Comparison of ENCODE assay signal across 8 cellular contexts in the genomic region with DNA sequence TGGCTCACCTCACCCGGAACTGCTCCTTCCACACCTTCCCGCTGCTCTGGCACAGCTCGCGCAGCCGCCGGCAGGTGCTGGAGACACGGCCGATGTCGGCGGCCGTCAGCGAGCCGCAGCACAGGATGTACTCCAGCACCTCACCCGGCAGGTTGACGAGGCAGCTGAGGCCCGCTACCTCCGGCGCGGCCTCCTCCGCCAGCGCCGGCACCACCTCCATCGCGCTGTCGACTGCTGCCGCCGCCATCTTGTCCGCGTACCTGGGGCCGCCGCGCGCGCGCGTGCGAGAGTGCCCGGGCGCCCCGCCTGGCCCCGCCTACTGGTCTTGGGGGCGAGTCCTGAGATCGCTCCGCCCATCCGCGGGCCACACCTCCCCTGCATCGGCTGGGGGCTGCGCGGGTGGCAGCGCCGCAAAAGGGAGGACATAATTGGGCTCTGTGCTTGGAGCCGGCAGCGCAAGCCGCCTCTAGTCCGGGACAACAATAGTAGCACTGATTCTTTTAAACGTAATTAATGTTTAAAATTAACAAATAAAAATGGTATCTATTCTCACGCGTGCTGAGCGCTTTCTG. TPM values are rescaled to one million over a fixed set of nuclear protein-coding genes. Genes with fewer than 3 reads are reported as not detected.
DNase-seq lines count a peak whose midpoint lies in the region; ATAC-seq and TF ChIP-seq lines count a peak whose summit lies in the region.

A gene with protein sequence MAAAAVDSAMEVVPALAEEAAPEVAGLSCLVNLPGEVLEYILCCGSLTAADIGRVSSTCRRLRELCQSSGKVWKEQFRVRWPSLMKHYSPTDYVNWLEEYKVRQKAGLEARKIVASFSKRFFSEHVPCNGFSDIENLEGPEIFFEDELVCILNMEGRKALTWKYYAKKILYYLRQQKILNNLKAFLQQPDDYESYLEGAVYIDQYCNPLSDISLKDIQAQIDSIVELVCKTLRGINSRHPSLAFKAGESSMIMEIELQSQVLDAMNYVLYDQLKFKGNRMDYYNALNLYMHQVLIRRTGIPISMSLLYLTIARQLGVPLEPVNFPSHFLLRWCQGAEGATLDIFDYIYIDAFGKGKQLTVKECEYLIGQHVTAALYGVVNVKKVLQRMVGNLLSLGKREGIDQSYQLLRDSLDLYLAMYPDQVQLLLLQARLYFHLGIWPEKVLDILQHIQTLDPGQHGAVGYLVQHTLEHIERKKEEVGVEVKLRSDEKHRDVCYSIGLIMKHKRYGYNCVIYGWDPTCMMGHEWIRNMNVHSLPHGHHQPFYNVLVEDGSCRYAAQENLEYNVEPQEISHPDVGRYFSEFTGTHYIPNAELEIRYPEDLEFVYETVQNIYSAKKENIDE (minus strand): TSS at position 261 of the 572 bp plus-strand sequence. CDS start 14 bp downstream, at position 247.

- H2AFZ ChIP-seq in trophoblast cell (ENCODE audit: insufficient read depth, low read length, poor library complexity), result peak within 1 kb of the TSS; percentile 55

- no peaks in the 10 kb centered on the region for H3K27me3 ChIP-seq in cardiac muscle cell
- no peaks in the 10 kb centered on the region for H3K27me3 ChIP-seq in trophoblast cell (ENCODE audit: insufficient read depth, low read length)
- H3K27me3 ChIP-seq in tibial nerve, result no peaks in the 10 kb centered on the region

- no peak within 1 kb of the TSS for H2BK12ac ChIP-seq in trophoblast cell (ENCODE audit: low read length)

- H3K14ac ChIP-seq in trophoblast cell (ENCODE audit: low read length), result peak within 1 kb of the TSS; percentile 69

- no peak within 1 kb of the TSS for H3K23ac ChIP-seq in trophoblast cell (ENCODE audit: low read length)

- no peak within 1 kb of the TSS for H2BK5ac ChIP-seq in trophoblast cell (ENCODE audit: low read depth, low read length, poor library complexity)

- no CpG with 5 or more reads among the region's 59 CpGs for WGBS in trophoblast cell (ENCODE audit: extremely low coverage, insufficient coverage, insufficient read length)
- WGBS in tibial nerve, 2 donors, result 3% methylated on average over 24 of the region's 59 CpGs

- H3K27ac Mint-ChIP-seq in activated naive CD8-positive, alpha-beta T cell treated with anti-CD3 and anti-CD28 coated beads, Interleukin-2, amount 50 U/mL, for 24 hours, result peak within 1 kb of the TSS; percentile 80

- peaks cover 7% of the 10 kb centered on the region for H3K9me3 Mint-ChIP-seq in activated naive CD8-positive, alpha-beta T cell treated with anti-CD3 and anti-CD28 coated beads, Interleukin-2, amount 50 U/mL, for 24 hours

- H4K8ac ChIP-seq in trophoblast cell (ENCODE audit: low read depth, low read length), result peak within 1 kb of the TSS; percentile 79

- H3K4me2 ChIP-seq in trophoblast cell (ENCODE audit: low read length), result peak within 1 kb of the TSS; percentile 97

- H3K36me3 ChIP-seq in cardiac muscle cell (peaks cover 16% of the 10 kb centered on the region), trophoblast cell (ENCODE audit: control insufficient read depth in 1 of 2, insufficient read depth in 2 of 2, low read length in 2 of 2) (peaks cover 2 to 3% of the 10 kb centered on the region in 2 experiments), tibial nerve (peaks cover 0 to 17% (median 0%) of the 10 kb centered on the region in 3 donors)

- no peak within 1 kb of the TSS for H2BK120ac ChIP-seq in trophoblast cell (ENCODE audit: insufficient read depth, low read length, poor library complexity)

- H3K18ac ChIP-seq in trophoblast cell (ENCODE audit: low read length), result peak within 1 kb of the TSS; percentile 48

- TF ChIP-seq CTCF in GM12864 (IDR thresholded peaks at IDR 0.05; ENCODE audit: low read depth, low read length, missing control alignments), result no peak
- no peak for TF ChIP-seq CTCF in cardiac muscle cell (IDR thresholded peaks at IDR 0.05; ENCODE audit: low read depth, low read length)
- TF ChIP-seq CTCF in tibial nerve (IDR thresholded peaks at IDR 0.05), result peak in 1 of 5 experiments; percentile 49

- no peak within 1 kb of the TSS for H2AK5ac ChIP-seq in trophoblast cell (ENCODE audit: low read length)

- peak; percentile 81 to 94 for TF ChIP-seq POLR2A in tibial nerve (IDR thresholded peaks at IDR 0.05)

- H3K27me3 Mint-ChIP-seq in activated naive CD8-positive, alpha-beta T cell treated with anti-CD3 and anti-CD28 coated beads, Interleukin-2, amount 50 U/mL, for 24 hours, result peaks cover 10% of the 10 kb centered on the region

- peaks cover 26% of the 10 kb centered on the region for H3K4me1 Mint-ChIP-seq in activated naive CD8-positive, alpha-beta T cell treated with anti-CD3 and anti-CD28 coated beads, Interleukin-2, amount 50 U/mL, for 24 hours

- H3K9me3 ChIP-seq in cardiac muscle cell (ENCODE audit: low read depth) (no peaks in the 10 kb centered on the region), trophoblast cell (ENCODE audit: insufficient read depth, low read depth, low read length) (no peaks in the 10 kb centered on the region), tibial nerve (no peaks in the 10 kb centered on the region)

- no peak within 1 kb of the TSS for H3K4ac ChIP-seq in trophoblast cell (ENCODE audit: low read depth, low read length)

- peaks cover 20% of the 10 kb centered on the region for H3K36me3 Mint-ChIP-seq in activated naive CD8-positive, alpha-beta T cell treated with anti-CD3 and anti-CD28 coated beads, Interleukin-2, amount 50 U/mL, for 24 hours (ENCODE audit: low read depth)

- H3K79me1 ChIP-seq in trophoblast cell (ENCODE audit: low read length), result peaks cover 4% of the 10 kb centered on the region

- peak in 1 of 2 donors; percentile 94 for TF ChIP-seq EP300 in tibial nerve (IDR thresholded peaks at IDR 0.05)

- H3K27ac ChIP-seq in cardiac muscle cell (no peak within 1 kb of the TSS), trophoblast cell (ENCODE audit: low read depth, low read length) (no peak within 1 kb of the TSS), tibial nerve (peak within 1 kb of the TSS; percentile 74 to 93 (median 90))

- H3K4me1 ChIP-seq in cardiac muscle cell (ENCODE audit: low read depth), result peaks cover 4% of the 10 kb centered on the region
- peaks cover 6 to 9% of the 10 kb centered on the region in 2 experiments for H3K4me1 ChIP-seq in trophoblast cell (ENCODE audit: control insufficient read depth in 1 of 2, insufficient read depth in 2 of 2, low read length in 2 of 2)
- peaks cover 0 to 25% (median 6%) of the 10 kb centered on the region in 4 donors for H3K4me1 ChIP-seq in tibial nerve

- H3K4me3 Mint-ChIP-seq in activated naive CD8-positive, alpha-beta T cell treated with anti-CD3 and anti-CD28 coated beads, Interleukin-2, amount 50 U/mL, for 24 hours, result peak within 1 kb of the TSS; percentile 94

- DNase-seq in GM12864 (ENCODE audit: low read depth) (peak; percentile 36), NCI-H1105 treated with DMSO at 0.1 percent for 48 hours (lab: John Stamatoyannopoulos, UW) (peak; percentile 89), SW480 (ENCODE audit: low spot score) (peak; percentile 83), cardiac muscle cell (ENCODE audit: low read depth in 1 of 2, low spot score in 1 of 2) (peak; percentile 89 to 94), trophoblast cell (peak; percentile 84 to 94), tibial nerve (ENCODE audit: low spot score in 2 of 2) (peak; percentile 84 to 88)
- DNase-seq in activated naive CD8-positive, alpha-beta T cell treated with anti-CD3 and anti-CD28 coated beads, Interleukin-2, amount 50 U/mL, for 24 hours, result peak; percentile 96

- peak within 1 kb of the TSS; percentile 71 for H4K12ac ChIP-seq in trophoblast cell (ENCODE audit: low read depth, low read length)

- H3K79me2 ChIP-seq in trophoblast cell (ENCODE audit: control insufficient read depth, insufficient read depth, low read length, poor library complexity), result peaks cover 7% of the 10 kb centered on the region

- H3K9ac ChIP-seq in trophoblast cell (ENCODE audit: low read length), result peak within 1 kb of the TSS; percentile 96

- H4K91ac ChIP-seq in trophoblast cell (ENCODE audit: low read depth, low read length), result peak within 1 kb of the TSS; percentile 59

- ATAC-seq in HG02642 (IDR thresholded peaks at IDR 0.05; ENCODE audit: poor library complexity, unreplicated experiment), result peak; percentile 93
- ATAC-seq in activated naive CD8-positive, alpha-beta T cell treated with anti-CD3 and anti-CD28 coated beads, Interleukin-2, amount 50 U/mL, for 24 hours, result peak; percentile 96

- peak within 1 kb of the TSS; percentile 97 for H3K4me3 ChIP-seq in GM12864 (ENCODE audit: low read depth, low read length)
- H3K4me3 ChIP-seq in cardiac muscle cell, result peak within 1 kb of the TSS; percentile 83
- H3K4me3 ChIP-seq in trophoblast cell (ENCODE audit: low read depth, low read length), result peak within 1 kb of the TSS; percentile 100
- H3K4me3 ChIP-seq in tibial nerve, result peak within 1 kb of the TSS; percentile 72 to 98 (median 92)

RNA-seq across cellular contexts. Expression of the gene that starts here (rescaled TPM):
- total RNA-seq in cardiac muscle cell, result 190 and 203 TPM in 2 replicates
- 53.7 and 66.8 TPM in 2 replicates for polyA plus RNA-seq in cardiac muscle cell
- polyA plus RNA-seq in trophoblast cell (2013), result 16.7 and 17.5 TPM in 2 replicates
- 100 to 1,000 TPM in 2 of 4 donors, 10 to 100 TPM in 2; 56.1 to 154 (median 84.6) TPM for total RNA-seq in tibial nerve

Comparison
In these comparisons a context has a peak if more than half of its experiments do, and no peak if none do; other contexts are left out.
1. DNase-seq: peak in every context shown above with its lines; median percentile 96 in activated naive CD8-positive, alpha-beta T cell treated with anti-CD3 and anti-CD28 coated beads, Interleukin-2, amount 50 U/mL, for 24 hours; 92 in cardiac muscle cell; 89 in NCI-H1105 treated with DMSO at 0.1 percent for 48 hours; 89 in trophoblast cell; 86 in tibial nerve; 83 in SW480; 36 in GM12864.
2. H3K27ac ChIP-seq: peak in tibial nerve (4 of 4); none in cardiac muscle cell (single experiment) and trophoblast cell (single experiment).
3. Peak in every context shown above with its lines, with median percentiles within 50 percentile points of each other: H3K4me3 ChIP-seq.